Comparison of ENCODE assay signal across 5 cellular contexts in the genomic region with DNA sequence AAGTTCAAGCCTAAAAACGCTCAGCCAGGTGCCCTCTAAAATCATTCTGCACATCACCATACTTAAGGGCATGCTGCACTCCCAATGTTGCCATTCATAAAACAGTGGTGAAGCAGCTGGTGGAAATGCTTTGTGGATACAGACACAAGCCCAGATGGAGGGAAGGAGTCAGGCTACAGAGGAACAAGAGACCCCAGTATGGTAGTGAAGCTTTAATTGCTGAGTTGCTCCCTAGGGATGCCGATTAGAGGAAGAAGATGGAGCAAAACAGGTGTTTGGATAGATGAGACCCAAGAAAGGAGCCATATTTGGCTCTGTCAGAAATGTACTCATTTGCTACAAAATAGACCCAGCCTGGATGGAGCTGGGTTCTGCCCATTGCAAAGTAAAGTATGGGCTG.
"Had no signal": no experiment of that assay in that cellular context is flagged by ENCODE, and none has a peak within 500 bp of the region (broad histone marks: within the 10 kb centered on the region; RNA-seq: fewer than 3 reads in every experiment).

No MANE protein-coding gene starts in this region.

- H3K4me3 ChIP-seq: GM23338, K562 had no signal

- DNase-seq: H9, HCEC 1CT, IMR-90 had no signal
